In genomic region chr22:50305658-50306566, GRCh38 we compare ENCODE assay signal across 9 cellular contexts. TPM values are rescaled to one million over a fixed set of nuclear protein-coding genes. Genes with fewer than 3 reads are reported as not detected.
DNase-seq lines count a peak whose midpoint lies in the region; ATAC-seq and TF ChIP-seq lines count a peak whose summit lies in the region.
"Had no signal": no experiment of that assay in that cellular context is flagged by ENCODE, and none has a peak within 500 bp of the region (broad histone marks: within the 10 kb centered on the region; RNA-seq: fewer than 3 reads in every experiment).

No MANE protein-coding gene starts in this region.

- H3K36me3 ChIP-seq in Peyer's patch (no peaks in the 10 kb centered on the region), spleen (peaks cover 0 to 21% (median 0%) of the 10 kb centered on the region in 6 donors)
- H3K36me3 ChIP-seq: neutrophil had no signal

- peak overlapping the region; percentile 99 for H3K27ac Mint-ChIP-seq in chondrocyte (ENCODE audit: unreplicated experiment)

- H3K27me3 Mint-ChIP-seq in chondrocyte (ENCODE audit: low read depth): no peaks in the 10 kb centered on the region

- TF ChIP-seq CTCF in Peyer's patch (IDR thresholded peaks at IDR 0.05) (no peak), chondrocyte (IDR thresholded peaks at IDR 0.05) (no peak), spleen (IDR thresholded peaks at IDR 0.05 in 8 of 11, conservative IDR thresholded peaks at IDR 0.05 in 3 of 11) (no peak)

- H3K27me3 ChIP-seq in Peyer's patch (no peaks in the 10 kb centered on the region), spleen (replicated peaks in 1 of 7) (peaks cover 0 to 50% (median 3%) of the 10 kb centered on the region in 7 donors)

- TF ChIP-seq POLR2A in Peyer's patch (IDR thresholded peaks at IDR 0.05): peak; percentile 76 to 84
- no peak for TF ChIP-seq POLR2A in spleen (IDR thresholded peaks at IDR 0.05)

- H3K4me1 Mint-ChIP-seq in chondrocyte (ENCODE audit: low read depth): peaks cover 67% of the 10 kb centered on the region

- H3K27ac ChIP-seq in Peyer's patch: peak overlapping the region; percentile 86 to 97 (median 90)
- H3K27ac ChIP-seq in spleen: peak overlapping the region; percentile 73 to 96 (median 92)
- H3K27ac ChIP-seq: neutrophil had no signal

- H3K9me3 ChIP-seq in Peyer's patch: no peaks in the 10 kb centered on the region
- H3K9me3 ChIP-seq in spleen: no peaks in the 10 kb centered on the region
- H3K9me3 ChIP-seq: neutrophil had no signal

- DNase-seq in ELR (ENCODE audit: low read depth) (peak; percentile 90), HS-5 (ENCODE audit: low read depth) (peak; percentile 81), Peyer's patch (peak; percentile 56 to 90 (median 90)), chondrocyte (ENCODE audit: low spot score) (no peak), kidney glomerular epithelial cell (lab: John Stamatoyannopoulos, UW) (peak; percentile 97), spleen (no peak)

- H3K36me3 Mint-ChIP-seq in chondrocyte (ENCODE audit: low read depth): no peaks in the 10 kb centered on the region

- H3K4me1 ChIP-seq in Peyer's patch: peaks cover 44 to 77% (median 57%) of the 10 kb centered on the region in 4 donors
- H3K4me1 ChIP-seq in spleen: peaks cover 73 to 95% (median 89%) of the 10 kb centered on the region in 6 donors

- no peaks in the 10 kb centered on the region for H3K9me3 Mint-ChIP-seq in chondrocyte (ENCODE audit: low read depth)

- H3K4me3 Mint-ChIP-seq in chondrocyte (ENCODE audit: unreplicated experiment): peak overlapping the region; percentile 95

- ATAC-seq in GM21786 (IDR thresholded peaks at IDR 0.05; ENCODE audit: unreplicated experiment) (no peak), HG03342 (IDR thresholded peaks at IDR 0.05; ENCODE audit: unreplicated experiment) (no peak)

- 12 to 24% (median 18%) methylated on average over 9 to 26 of the region's 26 CpGs for WGBS in spleen, 5 donors

- intact Hi-C loops in spleen (cut with DNase I; ENCODE audit: low total_unique reads): no loop called here

- peak overlapping the region; percentile 59 to 95 (median 77) for H3K4me3 ChIP-seq in Peyer's patch
- peak overlapping the region; percentile 64 to 91 (median 83) for H3K4me3 ChIP-seq in spleen

RNA-seq across cellular contexts. Expression of gene PLXNB2, which starts 1.5 kb away (rescaled TPM):
- total RNA-seq in Peyer's patch: 100 to 1,000 TPM; 182 to 597 (median 307) TPM
- 300 to 356 TPM (median 346 TPM) in 3 replicates for total RNA-seq in chondrocyte
- total RNA-seq in spleen: 100 to 1,000 TPM; 175 to 382 (median 278) TPM
- 100 to 1,000 TPM in 1 of 3 donors, 10 to 100 TPM in 2; 41.9 to 113 (median 68.3) TPM for polyA plus RNA-seq in spleen

RNA-seq across cellular contexts. Expression of gene DENND6B, which starts 20.9 kb away (rescaled TPM):
- 10 to 100 TPM in 1 of 4 donors, 1 to 10 TPM in 3; 5.4 to 14.9 (median 6.3) TPM for total RNA-seq in Peyer's patch
- 7.7 to 8.8 TPM (median 8.1 TPM) in 3 replicates for total RNA-seq in chondrocyte
- total RNA-seq in spleen: 1 to 10 TPM; 4.5 to 8.9 (median 6.0) TPM
- polyA plus RNA-seq in spleen: 10 to 100 TPM in 1 of 3 donors, 1 to 10 TPM in 2; 6.4 to 10.4 (median 9.9) TPM

RNA-seq across cellular contexts. Expression of gene MAPK11, which starts 35.7 kb away (rescaled TPM):
- 10 to 100 TPM in 1 of 4 donors, 1 to 10 TPM in 2, not detected in 1; 2.0 to 14.0 (median 2.5) TPM for total RNA-seq in Peyer's patch
- 9.3 to 19.9 TPM (median 17.7 TPM) in 3 replicates for total RNA-seq in chondrocyte
- 10 to 100 TPM in 3 of 7 donors, 1 to 10 TPM in 4; 5.2 to 20.7 (median 9.3) TPM for total RNA-seq in spleen
- 10 to 100 TPM; 10.7 to 25.3 (median 21.0) TPM for polyA plus RNA-seq in spleen

RNA-seq across cellular contexts. Expression of gene PPP6R2, which starts 37.2 kb away (rescaled TPM):
- total RNA-seq in Peyer's patch (100 to 1,000 TPM in 2 of 4 donors, 10 to 100 TPM in 2; 82.8 to 201 (median 111) TPM), chondrocyte (46.2 to 53.1 TPM (median 47.1 TPM) in 3 replicates), spleen (10 to 100 TPM; 54.0 to 76.2 (median 64.7) TPM)
- polyA plus RNA-seq in spleen: 10 to 100 TPM; 23.6 to 48.7 (median 27.8) TPM

RNA-seq across cellular contexts. Expression of gene MAPK12, which starts 44.4 kb away (rescaled TPM):
- total RNA-seq in Peyer's patch (10 to 100 TPM in 1 of 4 donors, 1 to 10 TPM in 3; 1.2 to 37.1 (median 5.4) TPM), chondrocyte (34.6 to 46.6 TPM (median 44.7 TPM) in 3 replicates), spleen (10 to 100 TPM in 2 of 7 donors, 1 to 10 TPM in 5; 3.9 to 11.6 (median 6.4) TPM)
- polyA plus RNA-seq in spleen: 10 to 100 TPM in 1 of 3 donors, 1 to 10 TPM in 2; 6.9 to 11.0 (median 9.0) TPM

Comparison
In these comparisons a context has a peak if more than half of its experiments do, and no peak if none do; other contexts are left out.
1. DNase-seq: peak in ELR (single experiment), HS-5 (single experiment), Peyer's patch (3 of 3) and kidney glomerular epithelial cell (single experiment); none in chondrocyte (single experiment) and spleen (single experiment).
2. POLR2A ChIP-seq: peak in Peyer's patch (2 of 2); none in spleen (0 of 3).